In the genomic region with DNA sequence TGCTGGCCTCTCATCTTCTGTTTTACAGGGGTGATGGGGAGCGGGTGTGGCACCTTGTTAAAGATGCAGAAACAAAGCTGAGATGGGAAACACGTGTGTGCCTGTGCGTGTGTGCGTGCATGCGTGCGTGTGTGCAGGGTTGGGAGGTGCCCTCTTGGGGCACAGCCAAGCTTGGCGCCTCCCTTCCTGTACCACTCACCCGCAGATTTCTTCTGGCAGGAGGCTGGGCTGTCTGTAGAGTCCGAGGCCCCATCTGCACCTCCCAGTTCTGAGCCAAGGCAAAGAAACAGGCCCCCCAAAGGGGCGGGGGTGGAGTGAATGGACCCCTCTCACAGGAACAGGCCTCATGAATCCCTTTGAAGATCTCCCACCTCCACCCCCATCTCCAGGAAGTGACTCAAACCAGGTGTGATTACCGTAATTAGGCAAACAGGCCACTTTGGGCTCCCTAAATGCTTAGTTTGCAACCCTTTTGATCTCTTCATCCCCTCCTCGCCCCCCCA, we compare ENCODE assay signal across 8 cellular contexts. TPM values are rescaled to one million over a fixed set of nuclear protein-coding genes. Genes with fewer than 3 reads are reported as not detected.
DNase-seq lines count a peak whose midpoint lies in the region; ATAC-seq and TF ChIP-seq lines count a peak whose summit lies in the region.

No MANE protein-coding gene starts in this region.

- no peaks in the 10 kb centered on the region for H3K36me3 ChIP-seq in skeletal muscle satellite cell (ENCODE audit: insufficient read depth, low read length)

- peak; percentile 66 for DNase-seq in GM10266 (ENCODE audit: extremely low spot score)
- DNase-seq in T-helper 2 cell: peak; percentile 37 to 98 (median 68)
- DNase-seq in activated naive CD8-positive, alpha-beta T cell treated with anti-CD3 and anti-CD28 coated beads, Interleukin-2, amount 50 U/mL, for 16 hours (ENCODE audit: low read depth, low spot score): peak; percentile 68
- DNase-seq in posterior vena cava (ENCODE audit: low spot score): no peak
- no peak for DNase-seq in cerebellar nuclear complex (lab: John Stamatoyannopoulos, UW)

- intact Hi-C loops in posterior vena cava (cut with DNase I): loop anchor here in 1 of 2 donors (5.0 kb wide), 1 partner anchor 47 kb away; no protein-coding TSS in a partner anchor

- no peaks in the 10 kb centered on the region for H3K9me3 ChIP-seq in skeletal muscle satellite cell (replicated peaks; ENCODE audit: low read length)

- no peak overlapping the region for H3K4me2 ChIP-seq in skeletal muscle satellite cell (ENCODE audit: low read length)

- ATAC-seq in GM21360 (IDR thresholded peaks at IDR 0.05; ENCODE audit: unreplicated experiment): no peak
- ATAC-seq in GM18907 (IDR thresholded peaks at IDR 0.05; ENCODE audit: unreplicated experiment): no peak

- H3K27me3 ChIP-seq in skeletal muscle satellite cell (ENCODE audit: control insufficient read depth, insufficient read depth, low read length): no peaks in the 10 kb centered on the region

- TF ChIP-seq CTCF in GM10266 (IDR thresholded peaks at IDR 0.05; ENCODE audit: control insufficient read depth, insufficient read depth, low read depth, missing control alignments): no peak

- no peak overlapping the region for H3K4me3 ChIP-seq in skeletal muscle satellite cell (ENCODE audit: low read length)

- H3K4me1 ChIP-seq in skeletal muscle satellite cell (ENCODE audit: control insufficient read depth, insufficient read depth, low read length): peaks cover 52% of the 10 kb centered on the region

- peak overlapping the region; percentile 9 for H3K9ac ChIP-seq in skeletal muscle satellite cell (ENCODE audit: low read depth, low read length)

RNA-seq across cellular contexts. Expression of a gene that starts 20.9 kb away (rescaled TPM):
- total RNA-seq in skeletal muscle satellite cell (2012; rRNA removed): under 0.01 and 0.22 TPM in 2 replicates
- under 1 TPM; 0.14 to 0.38 TPM for total RNA-seq in posterior vena cava

RNA-seq across cellular contexts. Expression of a gene that starts 37.3 kb away (rescaled TPM):
- 193 and 259 TPM in 2 replicates for total RNA-seq in skeletal muscle satellite cell (2012; rRNA removed)
- 1,000 to 10,000 TPM; 1,004 to 1,451 TPM for total RNA-seq in posterior vena cava

Comparison
In these comparisons a context has a peak if more than half of its experiments do, and no peak if none do; other contexts are left out.
1. DNase-seq: peak in GM10266 (single experiment), T-helper 2 cell (5 of 5) and activated naive CD8-positive, alpha-beta T cell treated with anti-CD3 and anti-CD28 coated beads, Interleukin-2, amount 50 U/mL, for 16 hours (single experiment); none in posterior vena cava (single experiment) and cerebellar nuclear complex (0 of 2).